In the genomic region with DNA sequence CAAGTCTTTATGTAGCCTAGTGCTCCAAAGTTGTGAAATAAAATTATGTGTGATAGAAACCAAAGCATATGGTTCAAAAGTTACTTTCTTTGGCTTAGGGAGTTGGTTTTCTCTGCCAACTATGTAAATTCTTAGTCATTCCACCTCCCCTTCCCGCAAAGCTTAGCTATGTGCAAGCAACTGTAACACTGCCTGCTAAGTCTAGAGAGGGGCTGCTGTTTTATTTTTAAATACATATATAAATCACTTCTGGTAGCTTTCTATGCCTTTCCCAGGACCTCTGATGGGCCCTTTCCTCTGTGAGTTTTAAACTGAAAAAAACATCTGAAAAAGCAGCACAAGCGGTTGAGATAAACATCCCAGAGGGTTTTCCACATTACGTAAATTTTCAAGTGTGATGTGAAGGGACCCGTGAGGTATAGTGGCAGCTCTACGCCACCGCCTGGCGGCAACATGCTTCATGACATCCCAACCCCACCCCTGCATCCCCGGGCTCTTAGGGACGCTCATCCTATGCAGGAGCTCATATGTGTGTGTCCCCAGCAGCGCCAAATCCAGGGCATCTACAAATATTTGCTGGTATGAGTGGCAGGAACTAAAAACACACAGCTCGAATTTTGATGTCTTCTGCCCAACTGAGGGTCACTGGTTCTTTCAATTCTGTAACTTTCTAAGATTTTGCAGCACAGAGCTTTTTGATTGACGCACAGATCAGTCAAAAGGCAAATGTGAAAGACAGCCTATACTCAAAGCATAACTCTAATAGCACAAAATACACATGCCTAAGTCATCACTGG, we compare ENCODE assay signal across 1 cellular context.
TF ChIP-seq lines count a peak whose summit lies in the region.

No MANE protein-coding gene starts in this region.

TF ChIP-seq in HEK293, 187 proteins besides CTCF, POLR2A, EP300 and RAD21 (continued from another document):
- TF ChIP-seq ZBTB20 (tag by site-specific recombination; IDR thresholded peaks at IDR 0.05) = no peak
- TF ChIP-seq ZNF600 (tag by site-specific recombination; IDR thresholded peaks at IDR 0.05) = no peak
- TF ChIP-seq, protein P1, sequence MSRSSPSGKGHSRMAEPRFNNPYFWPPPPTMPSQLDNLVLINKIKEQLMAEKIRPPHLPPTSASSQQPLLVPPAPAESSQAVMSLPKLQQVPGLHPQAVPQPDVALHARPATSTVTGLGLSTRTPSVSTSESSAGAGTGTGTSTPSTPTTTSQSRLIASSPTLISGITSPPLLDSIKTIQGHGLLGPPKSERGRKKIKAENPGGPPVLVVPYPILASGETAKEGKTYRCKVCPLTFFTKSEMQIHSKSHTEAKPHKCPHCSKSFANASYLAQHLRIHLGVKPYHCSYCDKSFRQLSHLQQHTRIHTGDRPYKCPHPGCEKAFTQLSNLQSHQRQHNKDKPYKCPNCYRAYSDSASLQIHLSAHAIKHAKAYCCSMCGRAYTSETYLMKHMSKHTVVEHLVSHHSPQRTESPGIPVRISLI (tag by site-specific recombination; IDR thresholded peaks at IDR 0.05) = no peak
- no peak for TF ChIP-seq ZNF302 (tag by site-specific recombination; IDR thresholded peaks at IDR 0.05; ENCODE audit: low read depth)
- TF ChIP-seq ZNF335 (tag by site-specific recombination; conservative IDR thresholded peaks at IDR 0.05) = peak; percentile 56
- no peak for TF ChIP-seq GFI1B (tag by site-specific recombination; IDR thresholded peaks at IDR 0.05)
- 0 out of 2 replicates have a peak, but pooled peaks have one; percentile 14 for TF ChIP-seq ZNF629 (tag by site-specific recombination; IDR thresholded peaks at IDR 0.05)
- TF ChIP-seq ZNF621 (tag by site-specific recombination; IDR thresholded peaks at IDR 0.05) = no peak
- no peak for TF ChIP-seq ZNF169 (tag by site-specific recombination; IDR thresholded peaks at IDR 0.05)
- TF ChIP-seq ZFP69B (tag by site-specific recombination; IDR thresholded peaks at IDR 0.05) = no peak
TF ChIP-seq in HEK293: peak in this region for 3.
